ENCODE assay signal across 22 cellular contexts in genomic region chr3:190601597-190601996, GRCh38.
"Had no signal": no experiment of that assay in that cellular context is flagged by ENCODE, and none has a peak within 500 bp of the region (broad histone marks: within the 10 kb centered on the region; RNA-seq: fewer than 3 reads in every experiment).

No MANE protein-coding gene starts in this region.

- DNase-seq: activated CD4-positive, alpha-beta T cell treated with anti-CD3 and anti-CD28 coated beads for 1 hour; activated CD4-positive, alpha-beta T cell treated with anti-CD3 and anti-CD28 coated beads, Interleukin-2, amount 50 U/mL, for 48 hours; activated CD8-positive, alpha-beta memory T cell treated with anti-CD3 and anti-CD28 coated beads, Interleukin-2, amount 50 U/mL, for 48 hours; activated naive CD4-positive, alpha-beta T cell treated with Interleukin-2 at 50 U/mL for 16 hours; activated naive CD8-positive, alpha-beta T cell treated with anti-CD3 and anti-CD28 coated beads for 36 hours; activated T-cell treated with anti-CD3 and anti-CD28 coated beads, Interleukin-2, amount 50 U/mL, for 4 hours; colonic mucosa; dorsolateral prefrontal cortex; islet precursor cell; mammary epithelial cell; stimulated activated CD4-positive, alpha-beta T cell treated with anti-CD3 and anti-CD28 coated beads, Interleukin-15, amount 100 ng/mL, for 24 hours; stimulated activated naive B cell treated with anti-CD40 and anti-IgM and Interleukin-4, amounts not matched to agents 10 μg/mL and 1 μg/mL and 100 μg/mL, for 72 hours; testis; trophoblast cell; uterus had no signal

- H3K4me1 ChIP-seq: breast epithelium, colonic mucosa, esophagus muscularis mucosa, testis, uterus had no signal

- H3K9me3 ChIP-seq: breast epithelium, colonic mucosa, esophagus muscularis mucosa, heart right ventricle, left lung, testis, uterus had no signal

- H3K27me3 ChIP-seq: breast epithelium, colonic mucosa, dorsolateral prefrontal cortex, esophagus muscularis mucosa, heart right ventricle, left lung, testis, uterus had no signal

- H3K27ac ChIP-seq: breast epithelium, colonic mucosa, dorsolateral prefrontal cortex, esophagus muscularis mucosa, heart right ventricle, left lung, testis, uterus had no signal

- ATAC-seq: activated T-cell treated with anti-CD3 and anti-CD28 coated beads, Interleukin-2, amount 50 U/mL, for 4 hours; heart right ventricle; left lung; natural killer cell treated with Interleukin-12 subunit alpha and Interleukin-12 subunit beta and Interleukin-15 and Interleukin-18, amount 100 ng/mL, for 72 hours; sciatic nerve; stimulated activated naive B cell treated with anti-CD40 and anti-IgM and Interleukin-4, amounts not matched to agents 10 μg/mL and 1 μg/mL and 100 μg/mL, for 72 hours had no signal

- H3K36me3 ChIP-seq: breast epithelium, colonic mucosa, uterus had no signal

- H3K4me3 ChIP-seq: breast epithelium, colonic mucosa, dorsolateral prefrontal cortex, esophagus muscularis mucosa, heart right ventricle, left lung, smooth muscle cell, testis, uterus had no signal

- H3K4me2 ChIP-seq: smooth muscle cell had no signal
